Comparison of ENCODE assay signal across 1 cellular context in genomic region chr6:130466744-130467052, GRCh38.
TF ChIP-seq lines count a peak whose summit lies in the region.

No MANE protein-coding gene starts in this region.

TF ChIP-seq in WTC11, 78 proteins besides CTCF, POLR2A, EP300 and RAD21 (continued from another document):
- TF ChIP-seq, protein P1, sequence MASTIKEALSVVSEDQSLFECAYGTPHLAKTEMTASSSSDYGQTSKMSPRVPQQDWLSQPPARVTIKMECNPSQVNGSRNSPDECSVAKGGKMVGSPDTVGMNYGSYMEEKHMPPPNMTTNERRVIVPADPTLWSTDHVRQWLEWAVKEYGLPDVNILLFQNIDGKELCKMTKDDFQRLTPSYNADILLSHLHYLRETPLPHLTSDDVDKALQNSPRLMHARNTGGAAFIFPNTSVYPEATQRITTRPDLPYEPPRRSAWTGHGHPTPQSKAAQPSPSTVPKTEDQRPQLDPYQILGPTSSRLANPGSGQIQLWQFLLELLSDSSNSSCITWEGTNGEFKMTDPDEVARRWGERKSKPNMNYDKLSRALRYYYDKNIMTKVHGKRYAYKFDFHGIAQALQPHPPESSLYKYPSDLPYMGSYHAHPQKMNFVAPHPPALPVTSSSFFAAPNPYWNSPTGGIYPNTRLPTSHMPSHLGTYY (CRISPR knock-in tag; IDR thresholded peaks at IDR 0.05) = no peak
- TF ChIP-seq FOXP1 (CRISPR knock-in tag; IDR thresholded peaks at IDR 0.05; ENCODE audit: borderline replicate concordance) (no peak), ATF1 (CRISPR knock-in tag; IDR thresholded peaks at IDR 0.05) (no peak), ATF3 (CRISPR knock-in tag; conservative IDR thresholded peaks at IDR 0.05) (no peak), ZNF416 (CRISPR knock-in tag; IDR thresholded peaks at IDR 0.05) (no peak), TCF7 (CRISPR knock-in tag; IDR thresholded peaks at IDR 0.05; ENCODE audit: low read depth) (no peak), ZNF232 (CRISPR knock-in tag; IDR thresholded peaks at IDR 0.05) (no peak), NFYB (CRISPR knock-in tag; conservative IDR thresholded peaks at IDR 0.05; ENCODE audit: low read depth) (no peak), MXD4 (CRISPR knock-in tag; IDR thresholded peaks at IDR 0.05; ENCODE audit: borderline replicate concordance) (no peak)
